In the genomic region with DNA sequence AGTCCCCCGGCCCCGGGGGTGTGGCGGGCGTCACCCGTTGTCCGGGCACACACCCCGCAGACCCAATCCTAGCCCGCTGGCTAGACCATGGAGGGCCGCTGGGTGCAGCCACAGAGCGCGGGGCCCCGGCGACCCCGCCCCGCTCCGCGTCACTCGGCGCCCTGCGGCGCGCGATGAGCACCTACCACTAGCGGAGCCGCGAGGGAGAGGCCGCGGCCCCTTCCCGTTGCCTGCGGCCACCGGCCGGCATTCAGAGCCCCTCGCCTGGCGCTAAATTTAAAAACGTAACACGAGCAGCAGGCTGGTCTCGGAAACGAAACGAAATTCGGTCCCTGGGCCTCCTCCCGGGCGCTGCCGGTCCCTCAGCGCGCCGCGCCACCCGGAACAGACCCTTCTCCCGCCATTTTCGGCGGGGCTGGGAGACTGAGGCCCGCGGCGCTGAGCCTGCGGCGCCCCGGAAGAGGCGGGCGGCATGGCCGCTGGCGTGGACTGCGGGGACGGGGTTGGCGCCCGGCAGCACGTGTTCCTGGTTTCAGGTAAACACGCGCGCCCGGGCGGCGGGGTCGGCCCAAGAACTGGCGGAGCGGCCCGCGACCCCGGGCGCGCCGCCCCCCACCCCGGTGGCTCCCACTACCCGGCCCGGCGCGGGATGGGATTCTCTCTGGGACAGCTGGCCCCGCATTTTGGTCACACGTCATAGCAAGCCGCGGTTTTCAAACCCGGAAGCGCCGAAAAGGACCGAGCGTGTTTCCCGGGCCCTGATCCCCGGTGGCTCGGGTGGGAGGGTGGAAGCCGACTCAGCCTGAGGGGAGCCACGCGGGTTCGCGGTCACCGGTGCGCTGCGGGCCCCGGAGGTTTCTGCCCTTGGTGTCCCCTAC, we compare ENCODE assay signal across 1 cellular context.
A peak's percentile ranks its signal among the peaks of the same experiment; 100 is the strongest.
TF ChIP-seq lines count a peak whose summit lies in the region.

A gene with protein sequence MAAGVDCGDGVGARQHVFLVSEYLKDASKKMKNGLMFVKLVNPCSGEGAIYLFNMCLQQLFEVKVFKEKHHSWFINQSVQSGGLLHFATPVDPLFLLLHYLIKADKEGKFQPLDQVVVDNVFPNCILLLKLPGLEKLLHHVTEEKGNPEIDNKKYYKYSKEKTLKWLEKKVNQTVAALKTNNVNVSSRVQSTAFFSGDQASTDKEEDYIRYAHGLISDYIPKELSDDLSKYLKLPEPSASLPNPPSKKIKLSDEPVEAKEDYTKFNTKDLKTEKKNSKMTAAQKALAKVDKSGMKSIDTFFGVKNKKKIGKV (plus strand): TSS at position 187 of the 878 bp plus-strand sequence. CDS start 286 bp downstream, at position 473.

TF ChIP-seq in HepG2, 621 proteins besides CTCF, POLR2A, EP300 and RAD21 (continued from another document and continues in another):
- TF ChIP-seq, protein P1, sequence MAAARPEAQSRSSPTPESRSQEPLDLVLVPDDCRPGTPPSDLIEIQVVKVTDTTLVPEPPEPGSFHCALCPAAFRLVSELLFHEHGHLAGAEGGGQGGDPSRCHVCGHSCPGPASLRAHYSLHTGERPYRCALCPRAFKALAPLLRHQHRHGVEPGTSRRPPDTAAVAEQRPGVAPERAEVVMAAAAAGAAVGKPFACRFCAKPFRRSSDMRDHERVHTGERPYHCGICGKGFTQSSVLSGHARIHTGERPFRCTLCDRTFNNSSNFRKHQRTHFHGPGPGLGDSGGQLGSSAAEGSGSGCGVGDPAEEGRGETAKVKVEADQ (CRISPR knock-in tag; IDR thresholded peaks at IDR 0.05; ENCODE audit: borderline replicate concordance): peak; percentile 39; the same call in 1 of the 2 replicates
- no peak for TF ChIP-seq ZNF292 (CRISPR knock-in tag; IDR thresholded peaks at IDR 0.05; ENCODE audit: borderline replicate concordance, low read depth)
- TF ChIP-seq ZSCAN22 (CRISPR knock-in tag; IDR thresholded peaks at IDR 0.05): no peak
- no peak for TF ChIP-seq THYN1 (CRISPR knock-in tag; IDR thresholded peaks at IDR 0.05; ENCODE audit: borderline replicate concordance, low read depth)
- TF ChIP-seq AHR (CRISPR knock-in tag; IDR thresholded peaks at IDR 0.05): peak; percentile 32; the same call in 1 of the 2 replicates
- TF ChIP-seq, protein P2, sequence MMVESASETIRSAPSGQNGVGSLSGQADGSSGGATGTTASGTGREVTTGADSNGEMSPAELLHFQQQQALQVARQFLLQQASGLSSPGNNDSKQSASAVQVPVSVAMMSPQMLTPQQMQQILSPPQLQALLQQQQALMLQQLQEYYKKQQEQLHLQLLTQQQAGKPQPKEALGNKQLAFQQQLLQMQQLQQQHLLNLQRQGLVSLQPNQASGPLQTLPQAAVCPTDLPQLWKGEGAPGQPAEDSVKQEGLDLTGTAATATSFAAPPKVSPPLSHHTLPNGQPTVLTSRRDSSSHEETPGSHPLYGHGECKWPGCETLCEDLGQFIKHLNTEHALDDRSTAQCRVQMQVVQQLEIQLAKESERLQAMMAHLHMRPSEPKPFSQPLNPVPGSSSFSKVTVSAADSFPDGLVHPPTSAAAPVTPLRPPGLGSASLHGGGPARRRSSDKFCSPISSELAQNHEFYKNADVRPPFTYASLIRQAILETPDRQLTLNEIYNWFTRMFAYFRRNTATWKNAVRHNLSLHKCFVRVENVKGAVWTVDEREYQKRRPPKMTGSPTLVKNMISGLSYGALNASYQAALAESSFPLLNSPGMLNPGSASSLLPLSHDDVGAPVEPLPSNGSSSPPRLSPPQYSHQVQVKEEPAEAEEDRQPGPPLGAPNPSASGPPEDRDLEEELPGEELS (CRISPR knock-in tag; IDR thresholded peaks at IDR 0.05): no peak
- 0 out of 2 replicates have a peak, but pooled peaks have one; percentile 19 for TF ChIP-seq TEAD2 (CRISPR knock-in tag; IDR thresholded peaks at IDR 0.05)
- no peak for TF ChIP-seq ZNF263 (CRISPR knock-in tag; IDR thresholded peaks at IDR 0.05)
- no peak for TF ChIP-seq CBX5 (CRISPR knock-in tag; IDR thresholded peaks at IDR 0.05; ENCODE audit: borderline replicate concordance)
- TF ChIP-seq MAFK (conservative IDR thresholded peaks at IDR 0.05 in 1 of 2, IDR thresholded peaks at IDR 0.05 in 1 of 2; ENCODE audit: low read length in 2 of 2): no peak
- peak; percentile 71 for TF ChIP-seq ZNF770 (CRISPR knock-in tag; IDR thresholded peaks at IDR 0.05)
- TF ChIP-seq ZC3H4 (CRISPR knock-in tag; IDR thresholded peaks at IDR 0.05; ENCODE audit: borderline replicate concordance): no peak
- TF ChIP-seq ZNF335 (CRISPR knock-in tag; IDR thresholded peaks at IDR 0.05): no peak
- no peak for TF ChIP-seq SNRNP70 (IDR thresholded peaks at IDR 0.05; ENCODE audit: low read depth, low read length)
- no peak for TF ChIP-seq ZNF510 (CRISPR knock-in tag; IDR thresholded peaks at IDR 0.05; ENCODE audit: low read depth)
- no peak for TF ChIP-seq ZNF773 (CRISPR knock-in tag; IDR thresholded peaks at IDR 0.05; ENCODE audit: borderline replicate concordance)
- no peak for TF ChIP-seq CCAR2 (optimal IDR thresholded peaks at IDR 0.05; ENCODE audit: low read depth, low read length)
- TF ChIP-seq, protein P3, sequence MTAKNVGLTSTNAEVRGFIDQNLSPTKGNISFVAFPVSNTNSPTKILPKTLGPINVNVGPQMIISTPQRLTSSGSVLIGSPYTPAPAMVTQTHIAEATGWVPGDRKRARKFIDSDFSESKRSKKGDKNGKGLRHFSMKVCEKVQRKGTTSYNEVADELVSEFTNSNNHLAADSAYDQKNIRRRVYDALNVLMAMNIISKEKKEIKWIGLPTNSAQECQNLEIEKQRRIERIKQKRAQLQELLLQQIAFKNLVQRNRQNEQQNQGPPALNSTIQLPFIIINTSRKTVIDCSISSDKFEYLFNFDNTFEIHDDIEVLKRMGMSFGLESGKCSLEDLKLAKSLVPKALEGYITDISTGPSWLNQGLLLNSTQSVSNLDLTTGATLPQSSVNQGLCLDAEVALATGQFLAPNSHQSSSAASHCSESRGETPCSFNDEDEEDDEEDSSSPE (CRISPR knock-in tag; IDR thresholded peaks at IDR 0.05): peak; percentile 93
- peak; percentile 78; the same call in 1 of the 2 replicates for TF ChIP-seq ZNF17 (CRISPR knock-in tag; IDR thresholded peaks at IDR 0.05)
- TF ChIP-seq RFX5 (IDR thresholded peaks at IDR 0.05; ENCODE audit: low read depth, low read length): no peak
- TF ChIP-seq SCMH1 (CRISPR knock-in tag; IDR thresholded peaks at IDR 0.05; ENCODE audit: borderline replicate concordance): no peak
- TF ChIP-seq, protein P4, sequence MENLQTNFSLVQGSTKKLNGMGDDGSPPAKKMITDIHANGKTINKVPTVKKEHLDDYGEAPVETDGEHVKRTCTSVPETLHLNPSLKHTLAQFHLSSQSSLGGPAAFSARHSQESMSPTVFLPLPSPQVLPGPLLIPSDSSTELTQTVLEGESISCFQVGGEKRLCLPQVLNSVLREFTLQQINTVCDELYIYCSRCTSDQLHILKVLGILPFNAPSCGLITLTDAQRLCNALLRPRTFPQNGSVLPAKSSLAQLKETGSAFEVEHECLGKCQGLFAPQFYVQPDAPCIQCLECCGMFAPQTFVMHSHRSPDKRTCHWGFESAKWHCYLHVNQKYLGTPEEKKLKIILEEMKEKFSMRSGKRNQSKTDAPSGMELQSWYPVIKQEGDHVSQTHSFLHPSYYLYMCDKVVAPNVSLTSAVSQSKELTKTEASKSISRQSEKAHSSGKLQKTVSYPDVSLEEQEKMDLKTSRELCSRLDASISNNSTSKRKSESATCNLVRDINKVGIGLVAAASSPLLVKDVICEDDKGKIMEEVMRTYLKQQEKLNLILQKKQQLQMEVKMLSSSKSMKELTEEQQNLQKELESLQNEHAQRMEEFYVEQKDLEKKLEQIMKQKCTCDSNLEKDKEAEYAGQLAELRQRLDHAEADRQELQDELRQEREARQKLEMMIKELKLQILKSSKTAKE (CRISPR knock-in tag; IDR thresholded peaks at IDR 0.05; ENCODE audit: borderline replicate concordance): no peak
- TF ChIP-seq YEATS2 (CRISPR knock-in tag; IDR thresholded peaks at IDR 0.05; ENCODE audit: borderline replicate concordance): peak; percentile 5; the same call in 1 of the 2 replicates
- TF ChIP-seq ZFP90 (CRISPR knock-in tag; IDR thresholded peaks at IDR 0.05; ENCODE audit: borderline replicate concordance): no peak
- TF ChIP-seq, protein P5, sequence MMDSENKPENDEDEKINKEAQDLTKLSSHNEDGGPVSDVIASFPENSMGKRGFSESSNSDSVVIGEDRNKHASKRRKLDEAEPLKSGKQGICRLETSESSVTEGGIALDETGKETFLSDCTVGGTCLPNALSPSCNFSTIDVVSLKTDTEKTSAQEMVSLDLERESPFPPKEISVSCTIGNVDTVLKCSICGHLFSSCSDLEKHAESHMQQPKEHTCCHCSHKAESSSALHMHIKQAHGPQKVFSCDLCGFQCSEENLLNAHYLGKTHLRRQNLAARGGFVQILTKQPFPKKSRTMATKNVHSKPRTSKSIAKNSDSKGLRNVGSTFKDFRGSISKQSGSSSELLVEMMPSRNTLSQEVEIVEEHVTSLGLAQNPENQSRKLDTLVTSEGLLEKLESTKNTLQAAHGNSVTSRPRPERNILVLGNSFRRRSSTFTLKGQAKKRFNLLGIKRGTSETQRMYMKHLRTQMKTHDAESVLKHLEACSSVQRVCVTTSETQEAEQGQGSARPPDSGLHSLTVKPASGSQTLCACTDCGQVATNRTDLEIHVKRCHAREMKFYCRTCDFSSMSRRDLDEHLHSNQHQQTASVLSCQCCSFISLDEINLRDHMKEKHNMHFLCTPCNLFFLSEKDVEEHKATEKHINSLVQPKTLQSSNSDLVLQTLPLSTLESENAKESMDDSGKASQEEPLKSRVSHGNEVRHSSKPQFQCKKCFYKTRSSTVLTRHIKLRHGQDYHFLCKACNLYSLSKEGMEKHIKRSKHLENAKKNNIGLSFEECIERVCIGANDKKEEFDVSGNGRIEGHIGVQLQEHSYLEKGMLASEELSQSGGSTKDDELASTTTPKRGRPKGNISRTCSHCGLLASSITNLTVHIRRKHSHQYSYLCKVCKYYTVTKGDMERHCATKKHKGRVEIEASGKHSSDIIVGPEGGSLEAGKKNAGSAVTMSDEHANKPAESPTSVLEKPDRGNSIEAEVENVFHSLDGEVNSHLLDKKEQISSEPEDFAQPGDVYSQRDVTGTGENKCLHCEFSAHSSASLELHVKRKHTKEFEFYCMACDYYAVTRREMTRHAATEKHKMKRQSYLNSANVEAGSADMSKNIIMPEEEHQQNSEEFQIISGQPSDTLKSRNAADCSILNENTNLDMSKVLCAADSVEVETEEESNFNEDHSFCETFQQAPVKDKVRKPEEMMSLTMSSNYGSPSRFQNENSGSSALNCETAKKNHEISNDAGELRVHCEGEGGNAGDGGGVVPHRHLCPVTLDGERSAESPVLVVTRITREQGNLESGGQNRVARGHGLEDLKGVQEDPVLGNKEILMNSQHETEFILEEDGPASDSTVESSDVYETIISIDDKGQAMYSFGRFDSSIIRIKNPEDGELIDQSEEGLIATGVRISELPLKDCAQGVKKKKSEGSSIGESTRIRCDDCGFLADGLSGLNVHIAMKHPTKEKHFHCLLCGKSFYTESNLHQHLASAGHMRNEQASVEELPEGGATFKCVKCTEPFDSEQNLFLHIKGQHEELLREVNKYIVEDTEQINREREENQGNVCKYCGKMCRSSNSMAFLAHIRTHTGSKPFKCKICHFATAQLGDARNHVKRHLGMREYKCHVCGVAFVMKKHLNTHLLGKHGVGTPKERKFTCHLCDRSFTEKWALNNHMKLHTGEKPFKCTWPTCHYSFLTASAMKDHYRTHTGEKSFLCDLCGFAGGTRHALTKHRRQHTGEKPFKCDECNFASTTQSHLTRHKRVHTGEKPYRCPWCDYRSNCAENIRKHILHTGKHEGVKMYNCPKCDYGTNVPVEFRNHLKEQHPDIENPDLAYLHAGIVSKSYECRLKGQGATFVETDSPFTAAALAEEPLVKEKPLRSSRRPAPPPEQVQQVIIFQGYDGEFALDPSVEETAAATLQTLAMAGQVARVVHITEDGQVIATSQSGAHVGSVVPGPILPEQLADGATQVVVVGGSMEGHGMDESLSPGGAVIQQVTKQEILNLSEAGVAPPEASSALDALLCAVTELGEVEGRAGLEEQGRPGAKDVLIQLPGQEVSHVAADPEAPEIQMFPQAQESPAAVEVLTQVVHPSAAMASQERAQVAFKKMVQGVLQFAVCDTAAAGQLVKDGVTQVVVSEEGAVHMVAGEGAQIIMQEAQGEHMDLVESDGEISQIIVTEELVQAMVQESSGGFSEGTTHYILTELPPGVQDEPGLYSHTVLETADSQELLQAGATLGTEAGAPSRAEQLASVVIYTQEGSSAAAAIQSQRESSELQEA (CRISPR knock-in tag; IDR thresholded peaks at IDR 0.05; ENCODE audit: not compliant biosample characterization): no peak
- no peak for TF ChIP-seq ZFP36L2 (CRISPR knock-in tag; IDR thresholded peaks at IDR 0.05)
- 0 out of 2 replicates have a peak, but pooled peaks have one; percentile 73 for TF ChIP-seq EED (CRISPR knock-in tag; IDR thresholded peaks at IDR 0.05)
- TF ChIP-seq ZNF18 (CRISPR knock-in tag; IDR thresholded peaks at IDR 0.05; ENCODE audit: insufficient replicate concordance): peak; percentile 58
- TF ChIP-seq ZNF282 (IDR thresholded peaks at IDR 0.05; ENCODE audit: partially characterized antibody): no peak
